Comparison of ENCODE assay signal across 17 cellular contexts in the genomic region with DNA sequence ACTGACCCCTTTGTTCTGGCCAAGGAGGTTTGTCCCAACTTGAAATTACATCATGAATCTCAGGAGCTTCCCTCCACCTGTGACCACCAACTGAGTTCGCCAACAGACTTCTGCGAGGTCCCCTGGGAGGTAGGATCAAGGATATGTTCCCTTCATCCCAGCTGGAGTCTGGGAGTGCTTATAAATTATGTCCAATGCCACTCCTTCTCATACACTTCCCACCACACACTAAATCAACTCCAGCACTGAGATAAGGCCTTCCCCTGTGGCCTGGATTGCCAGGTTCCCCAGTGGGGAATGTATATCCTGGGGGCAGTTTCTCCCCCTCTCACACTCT.
DNase-seq lines count a peak whose midpoint lies in the region; ATAC-seq and TF ChIP-seq lines count a peak whose summit lies in the region.
"Had no signal": no experiment of that assay in that cellular context is flagged by ENCODE, and none has a peak within 500 bp of the region (broad histone marks: within the 10 kb centered on the region; RNA-seq: fewer than 3 reads in every experiment).

No MANE protein-coding gene starts in this region.

- no peak overlapping the region for H2BK12ac ChIP-seq in mesenchymal stem cell (ENCODE audit: low read length in 2 of 2)

- no peak overlapping the region for H3K9ac ChIP-seq in mesenchymal stem cell (ENCODE audit: low read length)

- H2BK15ac ChIP-seq in mesenchymal stem cell (ENCODE audit: low read depth, poor library complexity, severe bottlenecking): no peak overlapping the region

- no peak overlapping the region for H2AK5ac ChIP-seq in mesenchymal stem cell (ENCODE audit: low read length, severe bottlenecking)

- H3K23ac ChIP-seq in mesenchymal stem cell (ENCODE audit: low read length in 2 of 2): no peak overlapping the region

- no peak overlapping the region for H3K4me2 ChIP-seq in mesenchymal stem cell (ENCODE audit: low read length, poor library complexity, severe bottlenecking)
- H3K4me2 ChIP-seq: PC-9 had no signal

- H4K8ac ChIP-seq in mesenchymal stem cell (ENCODE audit: low read length): peak overlapping the region; percentile 40

- H3K9me3 ChIP-seq in BE2C (no peaks in the 10 kb centered on the region), mesenchymal stem cell (ENCODE audit: control insufficient read depth, low read length) (peaks cover 30% of the 10 kb centered on the region)

- H3K27me3 ChIP-seq in BE2C (no peaks in the 10 kb centered on the region), mesenchymal stem cell (ENCODE audit: control insufficient read depth in 1 of 2, insufficient read depth in 1 of 2, low read length in 2 of 2) (no peaks in the 10 kb centered on the region)

- H4K91ac ChIP-seq in mesenchymal stem cell (ENCODE audit: low read length): no peak overlapping the region

- H2BK5ac ChIP-seq in mesenchymal stem cell (ENCODE audit: low read depth, low read length, poor library complexity, severe bottlenecking): no peak overlapping the region

- DNase-seq in BE2C: peak; percentile 38
- DNase-seq in GM03348 (ENCODE audit: low spot score): peak; percentile 7
- DNase-seq in NCI-H69 (lab: John Stamatoyannopoulos, UW): peak; percentile 77
- DNase-seq in mesenchymal stem cell: no peak
- DNase-seq in NCI-H2029 (lab: John Stamatoyannopoulos, UW): no peak
- DNase-seq in SIG-M5 treated with dmso at 0.1 percent for 504 hours (lab: John Stamatoyannopoulos, UW; ENCODE audit: unreplicated experiment): no peak
- no peak for DNase-seq in LoVo (ENCODE audit: low spot score)
- DNase-seq: ACHN; Caco-2; CD4-positive, CD25-positive, alpha-beta regulatory T cell; DMS153; KBM-7; NCI-H1436 treated with DMSO at 0.1 percent for 48 hours; NCI-H2107; NCI-H748 treated with DMSO at 0.1 percent for 48 hours; PC-9 had no signal

- no peaks in the 10 kb centered on the region for H3K79me1 ChIP-seq in mesenchymal stem cell (replicated peaks; ENCODE audit: low read length, poor library complexity, severe bottlenecking)

- no peak overlapping the region for H2AFZ ChIP-seq in mesenchymal stem cell (ENCODE audit: low read depth, low read length)
- H2AFZ ChIP-seq: PC-9 had no signal

- H3K14ac ChIP-seq in mesenchymal stem cell (ENCODE audit: low read length in 2 of 2): no peak overlapping the region

- TF ChIP-seq CTCF in BE2C (IDR thresholded peaks at IDR 0.05; ENCODE audit: low read depth, low read length): no peak

- H3K4ac ChIP-seq in mesenchymal stem cell (ENCODE audit: low read depth in 1 of 2, low read length in 2 of 2): no peak overlapping the region

- H3K27ac ChIP-seq in mesenchymal stem cell (ENCODE audit: low read length, poor library complexity, severe bottlenecking): no peak overlapping the region
- H3K27ac ChIP-seq: PC-9 had no signal

- no peak overlapping the region for H2BK120ac ChIP-seq in mesenchymal stem cell (ENCODE audit: low read depth, low read length)

- WGBS in mesenchymal stem cell: 60% methylated on average over 1 of the region's 2 CpGs

- ATAC-seq in HG03045 (IDR thresholded peaks at IDR 0.05; ENCODE audit: unreplicated experiment): no peak

- peak overlapping the region; percentile 44 to 55 for H3K18ac ChIP-seq in mesenchymal stem cell (ENCODE audit: low read depth in 1 of 2, low read length in 2 of 2)

- H3K4me1 ChIP-seq in BE2C (no peaks in the 10 kb centered on the region), mesenchymal stem cell (ENCODE audit: control insufficient read depth, insufficient read depth, low read depth, low read length) (peaks cover 1% of the 10 kb centered on the region)

- H3K36me3 ChIP-seq in BE2C: no peaks in the 10 kb centered on the region
- no peaks in the 10 kb centered on the region for H3K36me3 ChIP-seq in mesenchymal stem cell (ENCODE audit: control insufficient read depth in 1 of 2, insufficient read depth in 2 of 2, low read depth in 1 of 2, low read length in 2 of 2)

- no peak overlapping the region for H3K4me3 ChIP-seq in BE2C (ENCODE audit: low read depth, low read length)
- H3K4me3 ChIP-seq in mesenchymal stem cell (ENCODE audit: insufficient read depth in 1 of 2, low read depth in 1 of 2, low read length in 2 of 2): no peak overlapping the region
- H3K4me3 ChIP-seq: PC-9 had no signal

Comparison
In these comparisons a context has a peak if more than half of its experiments do, and no peak if none do; other contexts are left out.
1. DNase-seq: peak in BE2C (single experiment), GM03348 (single experiment) and NCI-H69 (single experiment); none in mesenchymal stem cell (single experiment), NCI-H2029 (single experiment), SIG-M5 treated with dmso at 0.1 percent for 504 hours (single experiment) and LoVo (single experiment).